ENCODE assay signal across 8 cellular contexts in the genomic region with DNA sequence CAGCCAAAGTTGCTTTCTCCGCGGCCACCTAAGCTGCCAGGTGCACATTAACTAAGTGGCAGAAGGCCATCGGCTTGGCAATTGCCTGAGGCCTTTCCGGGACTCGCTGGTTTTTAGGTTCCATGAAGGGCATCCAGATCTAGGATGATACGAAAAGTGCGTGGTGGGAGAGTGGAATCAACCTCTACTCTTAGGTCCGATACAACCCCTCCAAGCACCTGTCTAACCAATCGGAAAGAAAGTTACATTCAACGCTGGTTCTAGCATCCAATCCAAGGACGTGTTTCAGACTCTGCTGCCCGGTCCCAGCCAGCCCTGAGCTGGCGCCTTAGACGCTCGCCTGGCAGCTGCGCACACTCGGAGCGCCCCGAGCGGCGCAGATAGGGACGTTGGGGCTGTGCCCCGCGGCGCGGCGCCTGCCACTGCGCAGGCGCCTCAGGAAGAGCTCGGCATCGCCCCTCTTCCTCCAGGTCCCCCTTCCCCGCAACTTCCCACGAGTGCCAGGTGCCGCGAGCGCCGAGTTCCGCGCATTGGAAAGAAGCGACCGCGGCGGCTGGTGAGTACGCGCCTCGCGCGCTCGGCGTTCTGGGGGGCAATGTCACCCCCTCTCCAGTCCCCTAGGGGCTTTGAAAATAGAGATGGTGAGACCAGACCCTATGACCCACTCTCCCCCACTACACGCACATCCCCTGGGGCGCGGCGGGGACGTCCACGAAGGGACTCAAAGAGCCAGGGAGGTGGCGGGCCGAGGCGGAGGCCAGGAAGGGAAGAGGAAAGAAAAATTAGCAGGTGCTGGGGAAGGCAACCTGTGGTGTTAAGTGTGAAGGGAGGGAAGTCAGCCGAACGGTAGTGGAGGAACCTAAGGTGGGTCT. TPM values are rescaled to one million over a fixed set of nuclear protein-coding genes. Genes with fewer than 3 reads are reported as not detected.
DNase-seq lines count a peak whose midpoint lies in the region; ATAC-seq and TF ChIP-seq lines count a peak whose summit lies in the region.

ENPP4 (plus strand) TSS at position 356 of the 872 bp plus-strand sequence. CDS start 9,595 bp downstream, outside the sequence.

- H3K4me3 ChIP-seq in DND-41 (ENCODE audit: low read depth in 1 of 2, low read length in 2 of 2) (peak within 1 kb of the TSS; percentile 36 to 75), Karpas-422 (ENCODE audit: low read length) (peak within 1 kb of the TSS; percentile 76)

- ATAC-seq in DND-41 (ENCODE audit: insufficient read depth, low read depth) (peak; percentile 99), GM21737 (IDR thresholded peaks at IDR 0.05; ENCODE audit: unreplicated experiment) (peak; percentile 97)

- peak within 1 kb of the TSS; percentile 76 for H3K27ac ChIP-seq in DND-41 (ENCODE audit: low read length)
- no peak within 1 kb of the TSS for H3K27ac ChIP-seq in Karpas-422 (ENCODE audit: low read length)
- peak within 1 kb of the TSS; percentile 94 for H3K27ac ChIP-seq in substantia nigra (ENCODE audit: low read depth, low read length, poor library complexity, severe bottlenecking)

- no peaks in the 10 kb centered on the region for H3K36me3 ChIP-seq in DND-41 (ENCODE audit: insufficient read depth, low read length)
- H3K36me3 ChIP-seq in Karpas-422 (ENCODE audit: insufficient read depth, low read length), result no peaks in the 10 kb centered on the region

- H3K9me2 ChIP-seq in Karpas-422 (replicated peaks; ENCODE audit: insufficient read depth, low read length), result no peaks in the 10 kb centered on the region

- H3K4me2 ChIP-seq in DND-41 (ENCODE audit: insufficient read depth, low read length), result peak within 1 kb of the TSS; percentile 66
- peak within 1 kb of the TSS; percentile 86 for H3K4me2 ChIP-seq in Karpas-422 (ENCODE audit: low read depth, low read length, poor library complexity, severe bottlenecking)

- H3K27me3 ChIP-seq in DND-41 (ENCODE audit: insufficient read depth, low read length, poor library complexity) (no peaks in the 10 kb centered on the region), Karpas-422 (ENCODE audit: low read length) (no peaks in the 10 kb centered on the region; the same call in 1 of the 2 replicates)

- H2AFZ ChIP-seq in DND-41 (ENCODE audit: low read depth, low read length) (peak within 1 kb of the TSS; percentile 99), Karpas-422 (ENCODE audit: low read length) (peak within 1 kb of the TSS; percentile 98)

- H3K4me1 ChIP-seq in DND-41 (ENCODE audit: insufficient read depth, low read length) (peaks cover 21% of the 10 kb centered on the region), Karpas-422 (ENCODE audit: low read length) (peaks cover 21% of the 10 kb centered on the region)

- H3K9ac ChIP-seq in DND-41 (ENCODE audit: low read depth, low read length), result peak within 1 kb of the TSS; percentile 67
- H3K9ac ChIP-seq in Karpas-422 (ENCODE audit: low read length), result peak within 1 kb of the TSS; percentile 76

- DNase-seq in DND-41 (peak; percentile 95), Karpas-422 (peak; percentile 97), SHP77 (lab: John Stamatoyannopoulos, UW) (peak; percentile 90 to 91), globus pallidus (ENCODE audit: low spot score) (peak; percentile 96), non-pigmented ciliary epithelial cell (ENCODE audit: low read depth) (peak; percentile 40), substantia nigra (lab: John Stamatoyannopoulos, UW) (peak; percentile 44 to 92 (median 84))
- DNase-seq in activated naive CD4-positive, alpha-beta T cell treated with Interleukin-2 at 50 U/mL for 16 hours, result peak; percentile 91

- H3K9me3 ChIP-seq in DND-41 (ENCODE audit: insufficient read depth, low read length, severe bottlenecking) (no peaks in the 10 kb centered on the region), Karpas-422 (ENCODE audit: low read length) (no peaks in the 10 kb centered on the region)

- no peak for TF ChIP-seq CTCF in DND-41 (IDR thresholded peaks at IDR 0.05; ENCODE audit: borderline replicate concordance, extremely low read depth, low read length, poor library complexity, severe bottlenecking)

- H4K20me1 ChIP-seq in DND-41 (ENCODE audit: insufficient read depth, low read length), result no peaks in the 10 kb centered on the region
- no peaks in the 10 kb centered on the region for H4K20me1 ChIP-seq in Karpas-422 (ENCODE audit: insufficient read depth, low read depth, low read length)

- H3K79me2 ChIP-seq in DND-41 (ENCODE audit: insufficient read depth, low read length) (peaks cover 27% of the 10 kb centered on the region), Karpas-422 (ENCODE audit: low read length) (no peaks in the 10 kb centered on the region)

RNA-seq across cellular contexts. Expression of gene ENPP4, which starts in this region (rescaled TPM):
- 2.5 and 8.6 TPM in 2 replicates for total RNA-seq in Karpas-422 (2014; rRNA removed; shearing (Covaris generic); ENCODE audit: low replicate concordance)

Comparison
In these comparisons a context has a peak if more than half of its experiments do, and no peak if none do; other contexts are left out.
1. DNase-seq: peak in every context shown above with its lines; median percentile 97 in Karpas-422; 96 in globus pallidus; 95 in DND-41; 91 in activated naive CD4-positive, alpha-beta T cell treated with Interleukin-2 at 50 U/mL for 16 hours; 90 in SHP77; 84 in substantia nigra; 40 in non-pigmented ciliary epithelial cell.